In genomic region chr7:143256325-143256724, GRCh38 we compare ENCODE assay signal across 7 cellular contexts. TPM values are rescaled to one million over a fixed set of nuclear protein-coding genes. Genes with fewer than 3 reads are reported as not detected.
DNase-seq lines count a peak whose midpoint lies in the region; ATAC-seq and TF ChIP-seq lines count a peak whose summit lies in the region.
"Had no signal": no experiment of that assay in that cellular context is flagged by ENCODE, and none has a peak within 500 bp of the region (broad histone marks: within the 10 kb centered on the region; RNA-seq: fewer than 3 reads in every experiment).

No MANE protein-coding gene starts in this region.

- H4K20me1 ChIP-seq in mammary epithelial cell (ENCODE audit: insufficient read depth, low read length): no peaks in the 10 kb centered on the region

- peaks cover 8% of the 10 kb centered on the region for H3K4me1 ChIP-seq in mammary epithelial cell (ENCODE audit: insufficient read depth, low read length)
- no peaks in the 10 kb centered on the region for H3K4me1 ChIP-seq in upper lobe of right lung

- intact Hi-C loops in mammary epithelial cell (cut with micrococcal nuclease): no loop called here
- intact Hi-C loops in MCF 10A (cut with micrococcal nuclease): no loop called here
- intact Hi-C loops in upper lobe of right lung (cut with DNase I): no loop called here

- H3K4me3 Mint-ChIP-seq in MCF 10A (ENCODE audit: unreplicated experiment): no peak overlapping the region

- no peaks in the 10 kb centered on the region for H3K27me3 ChIP-seq in mammary epithelial cell (ENCODE audit: insufficient read depth, low read length)
- no peaks in the 10 kb centered on the region for H3K27me3 ChIP-seq in upper lobe of right lung

- H3K9me3 ChIP-seq in mammary epithelial cell (replicated peaks; ENCODE audit: insufficient read depth, low read length) (no peaks in the 10 kb centered on the region), upper lobe of right lung (no peaks in the 10 kb centered on the region)

- H3K9ac ChIP-seq in mammary epithelial cell (ENCODE audit: insufficient read depth, low read length): no peak overlapping the region

- ATAC-seq in upper lobe of right lung: peak; percentile 17

- no peaks in the 10 kb centered on the region for H3K79me2 ChIP-seq in mammary epithelial cell (ENCODE audit: insufficient read depth, low read length)

- in situ Hi-C loops in mammary epithelial cell (cut with MboI; ENCODE audit: low sequenced_read_pairs in 2 of 2): no loop called here

- POLR2A ChIA-PET in MCF 10A (lab: Yijun Ruan, JAX): no interaction called here

- TF ChIP-seq CTCF in mammary epithelial cell (conservative IDR thresholded peaks at IDR 0.05 in 1 of 2, IDR thresholded peaks at IDR 0.05 in 1 of 2; ENCODE audit: extremely low read depth in 1 of 2, insufficient read depth in 1 of 2, low read depth in 1 of 2, low read length in 2 of 2) (peak; percentile 11 to 18), MCF 10A (IDR thresholded peaks at IDR 0.05; ENCODE audit: unreplicated experiment) (no peak), upper lobe of right lung (IDR thresholded peaks at IDR 0.05) (no peak)

- no peak overlapping the region for H3K4me2 ChIP-seq in mammary epithelial cell (ENCODE audit: insufficient read depth, low read depth, low read length)

- no peaks in the 10 kb centered on the region for H3K9me3 Mint-ChIP-seq in MCF 10A (ENCODE audit: unreplicated experiment)

- H3K27me3 Mint-ChIP-seq in MCF 10A (ENCODE audit: insufficient read depth, unreplicated experiment): no peaks in the 10 kb centered on the region

- dilution Hi-C loops in mammary epithelial cell (cut with HindIII; ENCODE audit: low sequenced_read_pairs): no loop called here

- H3K36me3 ChIP-seq in mammary epithelial cell (ENCODE audit: insufficient read depth, low read length): no peaks in the 10 kb centered on the region
- no peaks in the 10 kb centered on the region for H3K36me3 ChIP-seq in upper lobe of right lung

- BruUV-seq in mammary epithelial cell (replicated peaks; lab: Mats Ljungman, UMichigan) (no TSS peak), MCF 10A (replicated peaks; lab: Mats Ljungman, UMichigan) (no TSS peak)

- no peak overlapping the region for H3K4me3 ChIP-seq in mammary epithelial cell (replicated peaks in 1 of 3; ENCODE audit: insufficient read depth in 1 of 3, low read depth in 2 of 3, low read length in 3 of 3)
- no peak overlapping the region for H3K4me3 ChIP-seq in upper lobe of right lung

- H3K27ac Mint-ChIP-seq in MCF 10A (ENCODE audit: low read depth, unreplicated experiment): no peak overlapping the region

- DNase-seq in mammary epithelial cell: no peak
- DNase-seq in MCF 10A (ENCODE audit: unreplicated experiment): no peak
- no peak for DNase-seq in upper lobe of right lung
- no peak for DNase-seq in SIG-M5 treated with dmso at 0.1 percent for 504 hours (lab: John Stamatoyannopoulos, UW; ENCODE audit: unreplicated experiment)
- DNase-seq: NCI-H2029, nucleus accumbens had no signal

- H3K36me3 Mint-ChIP-seq in MCF 10A (ENCODE audit: insufficient read depth, unreplicated experiment): no peaks in the 10 kb centered on the region

- peaks cover 12% of the 10 kb centered on the region for H3K4me1 Mint-ChIP-seq in MCF 10A (ENCODE audit: insufficient read depth, unreplicated experiment)

- no peak overlapping the region for H2AFZ ChIP-seq in mammary epithelial cell (ENCODE audit: low read depth, low read length)

- CTCF ChIA-PET in mammary epithelial cell (lab: Charles Lee; ENCODE audit: low non-redundant PET): no interaction called here
- CTCF ChIA-PET in MCF 10A (lab: Yijun Ruan, JAX): interaction anchor here (0.6 to 11.8 kb wide), 4 partner anchors 15 to 166 kb away, joined by 3 to 128 read pairs (median 4); no protein-coding TSS in a partner anchor

- WGBS in mammary epithelial cell (ENCODE audit: low coverage, missing lambda C conversion rate): 93% methylated on average over 3 of the region's 3 CpGs

- H3K27ac ChIP-seq in mammary epithelial cell (ENCODE audit: insufficient read depth, low read depth, low read length): no peak overlapping the region
- H3K27ac ChIP-seq in upper lobe of right lung: no peak overlapping the region

RNA-seq across cellular contexts. Expression of gene GSTK1, which starts 6.9 kb away (rescaled TPM):
- total RNA-seq in mammary epithelial cell (100 to 1,000 TPM; 111 to 118 TPM), MCF 10A (2022) (69.7 and 79.9 TPM in 2 replicates), upper lobe of right lung (149 TPM)
- polyA plus RNA-seq in mammary epithelial cell: 155 TPM
- polyA minus RNA-seq in mammary epithelial cell: 123 TPM

RNA-seq across cellular contexts. Expression of gene TMEM139, which starts 28.4 kb away (rescaled TPM):
- 10 to 100 TPM; 17.9 to 38.8 TPM for total RNA-seq in mammary epithelial cell
- polyA plus RNA-seq in mammary epithelial cell: 24.8 TPM
- 9.4 TPM for polyA minus RNA-seq in mammary epithelial cell
- total RNA-seq in MCF 10A (2022): 8.1 and 9.2 TPM in 2 replicates
- total RNA-seq in upper lobe of right lung: 25.1 TPM

RNA-seq across cellular contexts. Expression of gene CASP2, which starts 31.8 kb away (rescaled TPM):
- total RNA-seq in mammary epithelial cell (10 to 100 TPM; 18.3 to 43.5 TPM), MCF 10A (2022) (15.1 and 17.4 TPM in 2 replicates), upper lobe of right lung (26.7 TPM)
- 24.6 TPM for polyA plus RNA-seq in mammary epithelial cell
- 77.0 TPM for polyA minus RNA-seq in mammary epithelial cell

RNA-seq across cellular contexts. Expression of gene TAS2R40, which starts 34.5 kb away (rescaled TPM):
- not detected for total RNA-seq in mammary epithelial cell
- polyA plus RNA-seq in mammary epithelial cell: not detected
- polyA minus RNA-seq in mammary epithelial cell: not detected
- not detected in 2 replicates for total RNA-seq in MCF 10A (2022)
- not detected for total RNA-seq in upper lobe of right lung
- polyA plus RNA-seq: adipose tissue had no signal

RNA-seq across cellular contexts. Expression of gene CLCN1, which starts 59.6 kb away (rescaled TPM):
- total RNA-seq in mammary epithelial cell: under 1 TPM in 1 of 2 donors, not detected in 1; under 0.01 TPM
- polyA plus RNA-seq in mammary epithelial cell: 0.09 TPM
- polyA minus RNA-seq in mammary epithelial cell: not detected
- total RNA-seq in MCF 10A (2022): not detected in 2 replicates
- total RNA-seq in upper lobe of right lung: not detected

Comparison
In these comparisons a context has a peak if more than half of its experiments do, and no peak if none do; other contexts are left out.
1. CTCF ChIP-seq: peak in mammary epithelial cell (2 of 2); none in MCF 10A (single experiment) and upper lobe of right lung (single experiment).